Comparison of ENCODE assay signal across 14 cellular contexts in genomic region chr12:79020106-79020505, GRCh38.
DNase-seq lines count a peak whose midpoint lies in the region; ATAC-seq and TF ChIP-seq lines count a peak whose summit lies in the region.
"Had no signal": no experiment of that assay in that cellular context is flagged by ENCODE, and none has a peak within 500 bp of the region (broad histone marks: within the 10 kb centered on the region; RNA-seq: fewer than 3 reads in every experiment).

No MANE protein-coding gene starts in this region.

- H3K27ac ChIP-seq in neural cell (ENCODE audit: low read length) (no peak overlapping the region), osteoblast (ENCODE audit: low read depth, low read length) (no peak overlapping the region)

- H2AFZ ChIP-seq in neural cell (ENCODE audit: low read depth, low read length) (no peak overlapping the region), osteoblast (ENCODE audit: low read length) (no peak overlapping the region)

- no peaks in the 10 kb centered on the region for H3K9me3 ChIP-seq in neural cell (ENCODE audit: low read length)
- no peaks in the 10 kb centered on the region for H3K9me3 ChIP-seq in osteoblast (ENCODE audit: low read depth, low read length)

- no peaks in the 10 kb centered on the region for H3K9me2 ChIP-seq in neural cell (ENCODE audit: insufficient read depth, low read length)

- TF ChIP-seq CTCF in cardiac fibroblast (IDR thresholded peaks at IDR 0.05; ENCODE audit: low read depth, low read length) (no peak), neural cell (IDR thresholded peaks at IDR 0.05; ENCODE audit: poor library complexity, severe bottlenecking) (no peak), osteoblast (IDR thresholded peaks at IDR 0.05; ENCODE audit: extremely low read depth, low read depth, low read length) (no peak)

- TF ChIP-seq RAD21 in neural cell (conservative IDR thresholded peaks at IDR 0.05) = no peak

- H3K36me3 ChIP-seq in neural cell (ENCODE audit: insufficient read depth, low read length) (no peaks in the 10 kb centered on the region), osteoblast (ENCODE audit: insufficient read depth, low read length) (no peaks in the 10 kb centered on the region)

- H3F3A ChIP-seq in neural cell (ENCODE audit: insufficient read depth, low read length, poor library complexity, severe bottlenecking) = peaks cover 12% of the 10 kb centered on the region

- DNase-seq in HT1080 (ENCODE audit: low read depth) (peak; percentile 16), cardiac fibroblast (ENCODE audit: low read depth in 2 of 2) (peak; percentile 1 to 35), NCI-H2196 treated with DMSO at 0.1 percent for 48 hours (lab: John Stamatoyannopoulos, UW; ENCODE audit: unreplicated experiment) (no peak), osteoblast (ENCODE audit: insufficient read length, low spot score, missing footprints) (no peak), left ventricle myocardium superior (no peak)
- DNase-seq: activated CD4-positive, alpha-beta T cell treated with anti-CD3 and anti-CD28 coated beads for 48 hours; activated T-cell treated with anti-CD3 and anti-CD28 coated beads, Interleukin-2, amount 50 U/mL, for 4 hours; CD4-positive, alpha-beta T cell; endodermal cell; NCI-H1092; NCI-H446 treated with DMSO at 0.1 percent for 48 hours had no signal

- H3K9ac ChIP-seq in neural cell (ENCODE audit: low read length) = no peak overlapping the region

- H3K79me2 ChIP-seq in neural cell (replicated peaks; ENCODE audit: insufficient read depth, low read length) (no peaks in the 10 kb centered on the region), osteoblast (ENCODE audit: insufficient read depth, low read length) (no peaks in the 10 kb centered on the region)

- H3K4me3 ChIP-seq in cardiac fibroblast (replicated peaks in 1 of 2; ENCODE audit: low read depth in 2 of 2, low read length in 2 of 2) (no peak overlapping the region), neural cell (ENCODE audit: low read length) (no peak overlapping the region), osteoblast (ENCODE audit: insufficient read depth, low read length) (no peak overlapping the region)
- H3K4me3 ChIP-seq: smooth muscle cell had no signal

- ATAC-seq in GM19324 (IDR thresholded peaks at IDR 0.05; ENCODE audit: low FRiP score, unreplicated experiment) (peak; percentile 41), left ventricle myocardium superior (no peak)
- ATAC-seq: activated T-cell treated with anti-CD3 and anti-CD28 coated beads, Interleukin-2, amount 50 U/mL, for 4 hours had no signal

- no peak for TF ChIP-seq EP300 in neural cell (conservative IDR thresholded peaks at IDR 0.05; ENCODE audit: poor library complexity, severe bottlenecking)

- H3K27me3 ChIP-seq in neural cell (ENCODE audit: insufficient read depth, low read depth, low read length) (no peaks in the 10 kb centered on the region), osteoblast (ENCODE audit: insufficient read depth, low read length) (no peaks in the 10 kb centered on the region)

- no peaks in the 10 kb centered on the region for H3K4me1 ChIP-seq in osteoblast (ENCODE audit: insufficient read depth, low read length)

- no peaks in the 10 kb centered on the region for H4K20me1 ChIP-seq in neural cell (ENCODE audit: insufficient read depth)
- no peaks in the 10 kb centered on the region for H4K20me1 ChIP-seq in osteoblast (ENCODE audit: insufficient read depth, low read length)

- intact Hi-C loops in left ventricle myocardium superior (cut with micrococcal nuclease) = no loop called here

- H3K4me2 ChIP-seq in neural cell (ENCODE audit: low read length) (peak overlapping the region; percentile 3), osteoblast (ENCODE audit: insufficient read depth, low read length) (no peak overlapping the region)
- H3K4me2 ChIP-seq: smooth muscle cell had no signal

TF ChIP-seq in neural cell, 6 proteins besides CTCF, POLR2A, EP300 and RAD21:
- no peak for TF ChIP-seq SMC3 (conservative IDR thresholded peaks at IDR 0.05; ENCODE audit: poor library complexity)
- no peak for TF ChIP-seq EZH2 (IDR thresholded peaks at IDR 0.05; ENCODE audit: borderline replicate concordance, insufficient read depth, low read length, poor library complexity, severe bottlenecking)
- TF ChIP-seq REST (IDR thresholded peaks at IDR 0.05; ENCODE audit: borderline replicate concordance) = no peak
- no peak for TF ChIP-seq MXI1 (conservative IDR thresholded peaks at IDR 0.05; ENCODE audit: poor library complexity, severe bottlenecking)
- TF ChIP-seq TAF1 (IDR thresholded peaks at IDR 0.05; ENCODE audit: low read depth) = no peak
- no peak for TF ChIP-seq POLR2AphosphoS5 (IDR thresholded peaks at IDR 0.05)

Comparison
In these comparisons a context has a peak if more than half of its experiments do, and no peak if none do; other contexts are left out.
1. DNase-seq: peak in HT1080 (single experiment) and cardiac fibroblast (2 of 2); none in NCI-H2196 treated with DMSO at 0.1 percent for 48 hours (single experiment), osteoblast (single experiment) and left ventricle myocardium superior (single experiment).